In the genomic region with DNA sequence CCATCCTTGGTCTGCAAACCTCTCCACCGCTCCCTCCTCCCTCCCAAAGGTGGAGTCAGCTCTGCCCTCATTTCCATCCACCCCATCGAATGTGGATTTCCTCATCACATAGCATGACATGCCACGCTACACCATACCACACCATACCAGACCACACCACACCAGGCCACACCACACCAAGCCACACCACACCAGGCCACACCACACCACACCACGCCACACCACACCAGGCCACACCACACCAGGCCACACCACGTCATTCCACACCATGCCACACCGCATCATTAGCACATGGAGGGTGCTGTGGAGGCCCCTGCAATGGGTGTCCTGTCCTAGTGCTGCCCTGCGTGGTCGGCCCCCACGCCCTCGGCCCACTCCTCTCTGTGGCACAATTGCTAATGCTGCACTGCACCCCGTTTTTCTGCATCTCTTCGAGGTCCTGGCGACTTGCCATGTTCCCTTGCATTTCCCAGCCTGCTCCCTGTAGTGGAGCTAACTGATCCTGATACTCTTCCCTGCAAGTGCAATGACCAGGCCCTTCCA, we compare ENCODE assay signal across 1 cellular context.
TF ChIP-seq lines count a peak whose summit lies in the region.

No MANE protein-coding gene starts in this region.

TF ChIP-seq in K562, 482 proteins besides CTCF, POLR2A, EP300 and RAD21:
- TF ChIP-seq HNRNPL (IDR thresholded peaks at IDR 0.05; ENCODE audit: low read depth, low read length) (0 out of 2 replicates have a peak, but pooled peaks have one; percentile 34), RAD51 (IDR thresholded peaks at IDR 0.05; ENCODE audit: borderline replicate concordance, low read depth) (no peak), MBD2 (IDR thresholded peaks at IDR 0.05; ENCODE audit: borderline replicate concordance, low read depth) (peak; percentile 56; the same call in 1 of the 2 replicates), CBX3 (IDR thresholded peaks at IDR 0.05; ENCODE audit: borderline replicate concordance in 1 of 2, low read length in 2 of 2) (peak in 1 of 2 experiments; percentile 64; a peak in 1 of 3 replicates), NCOA2 (IDR thresholded peaks at IDR 0.05; ENCODE audit: partially characterized antibody in 2 of 2) (no peak), NFIC (IDR thresholded peaks at IDR 0.05) (peak; percentile 74), ZFP91 (CRISPR knock-in tag; IDR thresholded peaks at IDR 0.05) (0 out of 2 replicates have a peak, but pooled peaks have one; percentile 36), RB1 (IDR thresholded peaks at IDR 0.05; ENCODE audit: low read depth) (no peak), FOXP1 (CRISPR knock-in tag; IDR thresholded peaks at IDR 0.05) (no peak)
- TF ChIP-seq, protein P1, sequence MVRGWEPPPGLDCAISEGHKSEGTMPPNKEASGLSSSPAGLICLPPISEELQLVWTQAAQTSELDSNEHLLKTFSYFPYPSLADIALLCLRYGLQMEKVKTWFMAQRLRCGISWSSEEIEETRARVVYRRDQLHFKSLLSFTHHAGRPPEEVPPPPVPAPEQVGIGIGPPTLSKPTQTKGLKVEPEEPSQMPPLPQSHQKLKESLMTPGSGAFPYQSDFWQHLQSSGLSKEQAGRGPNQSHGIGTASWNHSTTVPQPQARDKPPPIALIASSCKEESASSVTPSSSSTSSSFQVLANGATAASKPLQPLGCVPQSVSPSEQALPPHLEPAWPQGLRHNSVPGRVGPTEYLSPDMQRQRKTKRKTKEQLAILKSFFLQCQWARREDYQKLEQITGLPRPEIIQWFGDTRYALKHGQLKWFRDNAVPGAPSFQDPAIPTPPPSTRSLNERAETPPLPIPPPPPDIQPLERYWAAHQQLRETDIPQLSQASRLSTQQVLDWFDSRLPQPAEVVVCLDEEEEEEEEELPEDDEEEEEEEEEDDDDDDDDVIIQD (CRISPR knock-in tag; IDR thresholded peaks at IDR 0.05): no peak
